In the genomic region with DNA sequence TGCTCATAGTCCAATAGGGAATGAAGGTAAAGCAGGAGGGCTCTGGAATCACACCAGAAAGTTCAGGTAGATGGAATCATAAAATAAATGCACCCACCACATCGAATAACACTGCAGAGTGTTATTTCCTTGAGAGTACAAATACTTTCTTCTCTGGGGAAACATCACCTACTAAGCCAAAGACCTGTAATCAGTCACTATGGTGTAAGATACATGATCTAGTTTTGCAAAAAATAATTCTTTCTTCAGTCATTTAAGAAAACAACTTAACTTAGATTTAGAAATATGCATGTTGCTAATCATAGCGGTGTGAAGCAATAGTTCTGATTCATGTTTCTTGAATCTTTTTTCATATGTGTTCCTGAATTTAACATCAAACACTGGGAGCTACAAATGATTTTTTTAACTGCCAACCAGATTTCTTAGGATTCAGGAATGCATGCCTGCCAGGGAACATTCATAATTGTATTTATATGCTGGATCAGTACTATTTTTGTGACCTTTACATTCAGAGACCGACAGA, we compare ENCODE assay signal across 23 cellular contexts. TPM values are rescaled to one million over a fixed set of nuclear protein-coding genes. Genes with fewer than 3 reads are reported as not detected.
"Had no signal": no experiment of that assay in that cellular context is flagged by ENCODE, and none has a peak within 500 bp of the region (broad histone marks: within the 10 kb centered on the region; RNA-seq: fewer than 3 reads in every experiment).

No MANE protein-coding gene starts in this region.

- ATAC-seq: activated T-cell treated with anti-CD3 and anti-CD28 coated beads, Interleukin-2, amount 50 U/mL, for 72 hours; left lung; naive thymus-derived CD4-positive, alpha-beta T cell; stimulated activated naive B cell treated with anti-CD40 and anti-IgM and Interleukin-4, amounts not matched to agents 10 μg/mL and 1 μg/mL and 100 μg/mL, for 72 hours had no signal

- H3K9me3 ChIP-seq: left lung, sigmoid colon, testis had no signal

- H3K27me3 ChIP-seq: hepatocyte, sigmoid colon, testis had no signal

- H3K27me3 Mint-ChIP-seq: activated naive CD8-positive, alpha-beta T cell treated with anti-CD3 and anti-CD28 coated beads, Interleukin-2, amount 10 ng/mL, durations not matched to agents 7 days and 5 days had no signal

- H3K27ac Mint-ChIP-seq: activated CD4-positive, alpha-beta memory T cell treated with anti-CD3 and anti-CD28 coated beads for 36 hours; activated naive CD4-positive, alpha-beta T cell treated with anti-CD3 and anti-CD28 coated beads for 36 hours; activated naive CD8-positive, alpha-beta T cell treated with anti-CD3 and anti-CD28 coated beads, Interleukin-2, amount 10 ng/mL, durations not matched to agents 7 days and 5 days; activated T-cell treated with anti-CD3 and anti-CD28 coated beads, Interleukin-2, amount 50 U/mL, for 72 hours; immature natural killer cell; naive thymus-derived CD4-positive, alpha-beta T cell; stimulated activated naive B cell treated with anti-CD40 and anti-IgM and Interleukin-4, amounts not matched to agents 10 μg/mL and 1 μg/mL and 100 μg/mL, for 72 hours had no signal

- H2AFZ ChIP-seq: hepatocyte had no signal

- H3K4me3 Mint-ChIP-seq: activated CD4-positive, alpha-beta memory T cell treated with anti-CD3 and anti-CD28 coated beads for 36 hours; activated naive CD4-positive, alpha-beta T cell treated with anti-CD3 and anti-CD28 coated beads for 36 hours; activated naive CD8-positive, alpha-beta T cell treated with anti-CD3 and anti-CD28 coated beads, Interleukin-2, amount 10 ng/mL, durations not matched to agents 7 days and 5 days; activated T-cell treated with anti-CD3 and anti-CD28 coated beads, Interleukin-2, amount 50 U/mL, for 72 hours; immature natural killer cell; naive thymus-derived CD4-positive, alpha-beta T cell; neural crest cell; stimulated activated naive B cell treated with anti-CD40 and anti-IgM and Interleukin-4, amounts not matched to agents 10 μg/mL and 1 μg/mL and 100 μg/mL, for 72 hours had no signal

- H3K36me3 Mint-ChIP-seq: activated CD4-positive, alpha-beta memory T cell treated with anti-CD3 and anti-CD28 coated beads for 36 hours; activated naive CD8-positive, alpha-beta T cell treated with anti-CD3 and anti-CD28 coated beads, Interleukin-2, amount 10 ng/mL, durations not matched to agents 7 days and 5 days; immature natural killer cell; naive thymus-derived CD4-positive, alpha-beta T cell; stimulated activated naive B cell treated with anti-CD40 and anti-IgM and Interleukin-4, amounts not matched to agents 10 μg/mL and 1 μg/mL and 100 μg/mL, for 72 hours had no signal

- H3K79me2 ChIP-seq: hepatocyte had no signal

- H3K4me1 ChIP-seq: left lung, sigmoid colon, testis had no signal

- H3K4me3 ChIP-seq: hepatocyte, left lung, lung, sigmoid colon, testis had no signal

- H3K9me3 Mint-ChIP-seq: activated CD4-positive, alpha-beta memory T cell treated with anti-CD3 and anti-CD28 coated beads for 36 hours; activated naive CD4-positive, alpha-beta T cell treated with anti-CD3 and anti-CD28 coated beads for 36 hours; activated naive CD8-positive, alpha-beta T cell treated with anti-CD3 and anti-CD28 coated beads, Interleukin-2, amount 10 ng/mL, durations not matched to agents 7 days and 5 days; activated T-cell treated with anti-CD3 and anti-CD28 coated beads, Interleukin-2, amount 50 U/mL, for 72 hours; neural crest cell; stimulated activated naive B cell treated with anti-CD40 and anti-IgM and Interleukin-4, amounts not matched to agents 10 μg/mL and 1 μg/mL and 100 μg/mL, for 72 hours had no signal

- DNase-seq: activated CD4-positive, alpha-beta memory T cell treated with anti-CD3 and anti-CD28 coated beads for 36 hours; activated CD4-positive, alpha-beta T cell treated with anti-CD3 and anti-CD28 coated beads for 48 hours; activated effector memory CD4-positive, alpha-beta T cell treated with Interleukin-2 at 50 U/mL for 16 hours; activated naive CD4-positive, alpha-beta T cell treated with anti-CD3 and anti-CD28 coated beads for 36 hours; activated naive CD8-positive, alpha-beta T cell treated with anti-CD3 and anti-CD28 coated beads, Interleukin-2, amount 10 ng/mL, durations not matched to agents 7 days and 5 days; activated T-cell treated with anti-CD3 and anti-CD28 coated beads, Interleukin-2, amount 50 U/mL, for 72 hours; dermis blood vessel endothelial cell; effector CD8-positive, alpha-beta T cell; foreskin melanocyte; immature natural killer cell; kidney glomerular epithelial cell; left lung; naive thymus-derived CD4-positive, alpha-beta T cell; occipital lobe; sigmoid colon; stimulated activated CD4-positive, alpha-beta T cell treated with anti-CD3 and anti-CD28 coated beads, Interleukin-2, amount 100 ng/mL, for 48 hours; stimulated activated CD8-positive, alpha-beta memory T cell treated with anti-CD3 and anti-CD28 coated beads, Interleukin-4, amount 100 ng/mL, for 48 hours; stimulated activated naive B cell treated with anti-CD40 and anti-IgM and Interleukin-4, amounts not matched to agents 10 μg/mL and 1 μg/mL and 100 μg/mL, for 72 hours; testis had no signal

- H3K4me2 ChIP-seq: hepatocyte had no signal

- H3K27ac ChIP-seq: hepatocyte, left lung, sigmoid colon, testis had no signal

- H3K4me1 Mint-ChIP-seq: activated naive CD8-positive, alpha-beta T cell treated with anti-CD3 and anti-CD28 coated beads, Interleukin-2, amount 10 ng/mL, durations not matched to agents 7 days and 5 days; immature natural killer cell; naive thymus-derived CD4-positive, alpha-beta T cell; neural crest cell; stimulated activated naive B cell treated with anti-CD40 and anti-IgM and Interleukin-4, amounts not matched to agents 10 μg/mL and 1 μg/mL and 100 μg/mL, for 72 hours had no signal

- H3K36me3 ChIP-seq: left lung, sigmoid colon had no signal

RNA-seq across cellular contexts. Expression of a gene that starts 40.2 kb away (rescaled TPM):
- total RNA-seq: activated CD4-positive, alpha-beta memory T cell treated with anti-CD3 and anti-CD28 coated beads for 36 hours; activated naive CD4-positive, alpha-beta T cell treated with anti-CD3 and anti-CD28 coated beads for 36 hours; activated naive CD8-positive, alpha-beta T cell treated with anti-CD3 and anti-CD28 coated beads, Interleukin-2, amount 10 ng/mL, durations not matched to agents 7 days and 5 days; T-helper 2 cell treated with Interferon-gamma antibody and Interleukin-4, amounts not matched to agents 100 ng/mL and 5 ng/mL, for 36 hours had no signal
- polyA plus RNA-seq: immature natural killer cell; naive thymus-derived CD4-positive, alpha-beta T cell had no signal
